8 cellular contexts compared by ENCODE assay signal in the genomic region with DNA sequence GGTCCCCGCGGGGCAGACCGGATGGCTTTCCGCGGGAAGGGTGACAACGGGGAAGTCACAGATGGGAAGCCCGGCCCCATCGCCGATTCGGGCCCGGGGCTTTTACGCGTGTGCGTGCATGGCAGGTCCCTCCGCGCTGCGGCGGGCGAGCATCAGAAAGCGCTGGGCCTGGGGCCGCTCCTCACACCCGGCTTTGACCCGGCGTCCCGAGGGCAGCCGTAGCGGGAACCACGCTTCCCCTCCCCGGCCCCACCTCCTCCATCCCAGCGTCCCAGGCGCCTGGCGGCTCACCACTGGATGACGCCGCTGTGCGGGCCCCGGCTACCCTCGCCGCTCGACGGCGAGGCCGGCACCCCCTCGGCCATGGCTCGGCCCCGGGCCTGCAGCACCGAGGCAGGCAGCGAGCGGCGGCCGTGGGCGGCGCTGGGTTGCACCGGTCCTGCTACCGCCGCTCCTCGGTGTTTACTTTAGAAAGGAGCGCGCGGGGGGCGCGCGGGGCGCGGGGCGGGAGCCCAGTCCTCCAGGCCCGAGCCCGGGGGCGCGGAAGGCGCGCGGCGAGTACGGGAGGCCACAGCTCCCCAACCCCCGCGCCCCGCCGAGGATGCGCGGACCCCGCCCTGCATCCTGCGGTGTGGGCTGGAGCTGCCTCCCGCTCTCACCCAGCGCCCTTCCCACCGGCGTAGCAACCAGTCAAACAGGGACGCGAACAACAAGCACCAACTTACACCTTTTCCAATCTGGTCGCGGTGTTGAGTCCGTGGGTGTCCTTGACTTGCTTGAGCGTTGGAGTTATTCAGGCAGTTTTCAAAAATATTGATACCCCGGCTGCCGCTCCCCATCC. TPM values are rescaled to one million over a fixed set of nuclear protein-coding genes. Genes with fewer than 3 reads are reported as not detected.
DNase-seq lines count a peak whose midpoint lies in the region; ATAC-seq and TF ChIP-seq lines count a peak whose summit lies in the region.

No MANE protein-coding gene starts in this region.

- H3K4me3 ChIP-seq in body of pancreas: peak overlapping the region in 1 of 2 donors; percentile 13
- H3K4me3 ChIP-seq in skeletal muscle satellite cell (ENCODE audit: low read length): peak overlapping the region; percentile 73

- intact Hi-C loops in body of pancreas (cut with DNase I): no loop called here

- H3K4me1 ChIP-seq in body of pancreas (peaks cover 10% of the 10 kb centered on the region), skeletal muscle satellite cell (ENCODE audit: control insufficient read depth, insufficient read depth, low read length) (peaks cover 29% of the 10 kb centered on the region)

- peak overlapping the region in 1 of 4 donors; percentile 63 for H3K27ac ChIP-seq in body of pancreas

- no peak for TF ChIP-seq CTCF in GM20000 (IDR thresholded peaks at IDR 0.05; ENCODE audit: extremely low read depth, missing control alignments)
- no peak for TF ChIP-seq CTCF in body of pancreas (IDR thresholded peaks at IDR 0.05)

- peak overlapping the region; percentile 90 for H3K9ac ChIP-seq in skeletal muscle satellite cell (ENCODE audit: low read depth, low read length)

- H3K4me2 ChIP-seq in skeletal muscle satellite cell (ENCODE audit: low read length): peak overlapping the region; percentile 90

- no peak for TF ChIP-seq POLR2A in body of pancreas (IDR thresholded peaks at IDR 0.05)

- no peaks in the 10 kb centered on the region for H3K27me3 ChIP-seq in body of pancreas
- no peaks in the 10 kb centered on the region for H3K27me3 ChIP-seq in skeletal muscle satellite cell (ENCODE audit: control insufficient read depth, insufficient read depth, low read length)

- 1% methylated on average over 78 of the region's 94 CpGs; no CpG with 5 or more reads in 1 of the 2 donors for whole genome bisulfite sequencing in body of pancreas, 2 donors

- no peaks in the 10 kb centered on the region for H3K9me3 ChIP-seq in body of pancreas
- no peaks in the 10 kb centered on the region for H3K9me3 ChIP-seq in skeletal muscle satellite cell (replicated peaks; ENCODE audit: low read length)

- ATAC-seq in SK-N-SH treated with all-trans-retinoic acid at 6 μM for 48 hours: peak; percentile 63
- ATAC-seq in body of pancreas: peak; percentile 67
- ATAC-seq in HG02884 (IDR thresholded peaks at IDR 0.05; ENCODE audit: unreplicated experiment): no peak
- no peak for ATAC-seq in HG03159 (IDR thresholded peaks at IDR 0.05; ENCODE audit: unreplicated experiment)

- H3K36me3 ChIP-seq in body of pancreas (replicated peaks in 1 of 2; ENCODE audit: insufficient read depth in 1 of 2, low read depth in 2 of 2): no peaks in the 10 kb centered on the region
- no peaks in the 10 kb centered on the region for H3K36me3 ChIP-seq in skeletal muscle satellite cell (ENCODE audit: insufficient read depth, low read length)

- peak; percentile 42 for DNase-seq in GM20000 (ENCODE audit: low spot score)
- DNase-seq in body of pancreas: peak; percentile 17 to 29 (median 28)
- peak; percentile 75 for DNase-seq in iPS-NIHi7 (ENCODE audit: extremely low spot score)
- no peak for DNase-seq in NCI-H446 treated with DMSO at 0.1 percent for 48 hours (lab: John Stamatoyannopoulos, UW)

TF ChIP-seq in SK-N-SH treated with all-trans-retinoic acid at 6 μM for 48 hours, 23 proteins besides CTCF, POLR2A, EP300 and RAD21:
- TF ChIP-seq ARNTL (CRISPR knock-in tag; IDR thresholded peaks at IDR 0.05; ENCODE audit: borderline replicate concordance, low read depth) (no peak), ZFP3 (CRISPR knock-in tag; IDR thresholded peaks at IDR 0.05) (no peak), ZNF70 (CRISPR knock-in tag; IDR thresholded peaks at IDR 0.05) (no peak), ESRRG (CRISPR knock-in tag; IDR thresholded peaks at IDR 0.05) (no peak), ISL1 (CRISPR knock-in tag; IDR thresholded peaks at IDR 0.05) (no peak), GLIS3 (CRISPR knock-in tag; IDR thresholded peaks at IDR 0.05) (no peak), BACH2 (CRISPR knock-in tag; IDR thresholded peaks at IDR 0.05; ENCODE audit: borderline replicate concordance) (no peak)
- TF ChIP-seq, protein P1, sequence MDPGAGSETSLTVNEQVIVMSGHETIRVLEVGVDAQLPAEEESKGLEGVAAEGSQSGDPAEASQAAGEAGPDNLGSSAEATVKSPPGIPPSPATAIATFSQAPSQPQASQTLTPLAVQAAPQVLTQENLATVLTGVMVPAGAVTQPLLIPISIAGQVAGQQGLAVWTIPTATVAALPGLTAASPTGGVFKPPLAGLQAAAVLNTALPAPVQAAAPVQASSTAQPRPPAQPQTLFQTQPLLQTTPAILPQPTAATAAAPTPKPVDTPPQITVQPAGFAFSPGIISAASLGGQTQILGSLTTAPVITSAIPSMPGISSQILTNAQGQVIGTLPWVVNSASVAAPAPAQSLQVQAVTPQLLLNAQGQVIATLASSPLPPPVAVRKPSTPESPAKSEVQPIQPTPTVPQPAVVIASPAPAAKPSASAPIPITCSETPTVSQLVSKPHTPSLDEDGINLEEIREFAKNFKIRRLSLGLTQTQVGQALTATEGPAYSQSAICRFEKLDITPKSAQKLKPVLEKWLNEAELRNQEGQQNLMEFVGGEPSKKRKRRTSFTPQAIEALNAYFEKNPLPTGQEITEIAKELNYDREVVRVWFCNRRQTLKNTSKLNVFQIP (CRISPR knock-in tag; IDR thresholded peaks at IDR 0.05; ENCODE audit: borderline replicate concordance, low read depth): no peak
TF ChIP-seq in SK-N-SH treated with all-trans-retinoic acid at 6 μM for 48 hours: peak in this region for 0.

RNA-seq across cellular contexts. Expression of gene RFX8, which starts 0.8 kb away (rescaled TPM):
- not detected for total RNA-seq in body of pancreas
- 11.7 and 13.5 TPM in 2 replicates for total RNA-seq in skeletal muscle satellite cell (2012; rRNA removed)

Comparison
In these comparisons a context has a peak if more than half of its experiments do, and no peak if none do; other contexts are left out.
1. ATAC-seq: peak in SK-N-SH treated with all-trans-retinoic acid at 6 μM for 48 hours (single experiment) and body of pancreas (single experiment); none in HG02884 (single experiment) and HG03159 (single experiment).